In genomic region chr18:46211816-46212215, GRCh38 we compare ENCODE assay signal across 12 cellular contexts.
DNase-seq lines count a peak whose midpoint lies in the region; ATAC-seq, FAIRE-seq and TF ChIP-seq lines count a peak whose summit lies in the region.
"Had no signal": no experiment of that assay in that cellular context is flagged by ENCODE, and none has a peak within 500 bp of the region (broad histone marks: within the 10 kb centered on the region; RNA-seq: fewer than 3 reads in every experiment).

No MANE protein-coding gene starts in this region.

- H3K79me2 ChIP-seq in endothelial cell of umbilical vein (ENCODE audit: control insufficient read depth, insufficient read depth, low read length), result peaks cover 38% of the 10 kb centered on the region

- H3K4me3 ChIP-seq in endothelial cell of umbilical vein (replicated peaks in 1 of 3; ENCODE audit: insufficient read depth in 1 of 3, low read depth in 1 of 3, low read length in 3 of 3), result no peak overlapping the region
- no peak overlapping the region for H3K4me3 ChIP-seq in BE2C (ENCODE audit: low read depth, low read length)
- H3K4me3 ChIP-seq: cardiac muscle cell, thyroid gland had no signal

- H3K27me3 ChIP-seq in endothelial cell of umbilical vein (ENCODE audit: control insufficient read depth in 2 of 2, insufficient read depth in 2 of 2, low read length in 2 of 2), result no peaks in the 10 kb centered on the region
- no peaks in the 10 kb centered on the region for H3K27me3 ChIP-seq in BE2C
- H3K27me3 ChIP-seq: cardiac muscle cell, thyroid gland had no signal

- TF ChIP-seq POLR2A in endothelial cell of umbilical vein (IDR thresholded peaks at IDR 0.05; ENCODE audit: low read depth, low read length) (no peak), GM12892 (IDR thresholded peaks at IDR 0.05; ENCODE audit: low read depth, low read length) (no peak)

- POLR2A ChIA-PET in endothelial cell of umbilical vein (lab: Charles Lee), result no interaction called here

- H3K9me1 ChIP-seq in endothelial cell of umbilical vein (replicated peaks; ENCODE audit: control insufficient read depth, extremely low read depth, insufficient read depth, low read length), result no peaks in the 10 kb centered on the region

- no peak overlapping the region for H2AFZ ChIP-seq in endothelial cell of umbilical vein (ENCODE audit: low read depth, low read length)

- no peaks in the 10 kb centered on the region for H4K20me1 ChIP-seq in endothelial cell of umbilical vein (replicated peaks; ENCODE audit: control insufficient read depth, extremely low read depth, insufficient read depth, low read length)

- H3K36me3 ChIP-seq in endothelial cell of umbilical vein (ENCODE audit: control insufficient read depth in 2 of 2, extremely low read depth in 1 of 2, insufficient read depth in 2 of 2, low read length in 2 of 2) (peaks cover 0 to 4% of the 10 kb centered on the region in 2 experiments), BE2C (no peaks in the 10 kb centered on the region)
- H3K36me3 ChIP-seq: cardiac muscle cell had no signal

- TF ChIP-seq CTCF in endothelial cell of umbilical vein (IDR thresholded peaks at IDR 0.05; ENCODE audit: extremely low read depth in 1 of 2, insufficient read depth in 1 of 2, low read depth in 1 of 2, low read length in 2 of 2) (no peak), BE2C (IDR thresholded peaks at IDR 0.05; ENCODE audit: low read depth, low read length) (no peak)

- H3K9ac ChIP-seq in endothelial cell of umbilical vein (replicated peaks; ENCODE audit: extremely low read depth, insufficient read depth, low read length), result peak overlapping the region; percentile 22

- H3K9me3 ChIP-seq in endothelial cell of umbilical vein (replicated peaks; ENCODE audit: control insufficient read depth, insufficient read depth, low read length) (no peaks in the 10 kb centered on the region), BE2C (no peaks in the 10 kb centered on the region)
- H3K9me3 ChIP-seq: thyroid gland had no signal

- CTCF ChIA-PET in endothelial cell of umbilical vein (lab: Charles Lee), result interaction anchor here (0.6 to 3.1 kb wide), 15 partner anchors 10 to 739 kb away, joined by 3 to 132 read pairs (median 5); a partner anchor contains a TSS

- DNase-seq in AG08395 (ENCODE audit: low spot score) (peak; percentile 46), endothelial cell of umbilical vein (ENCODE audit: low read depth, low spot score) (peak; percentile 47), NCI-H82 treated with DMSO at 0.1 percent for 48 hours (lab: John Stamatoyannopoulos, UW; ENCODE audit: unreplicated experiment) (no peak), BE2C (no peak), NCI-H69 (lab: John Stamatoyannopoulos, UW) (no peak), GM12892 (ENCODE audit: insufficient read length) (no peak)
- DNase-seq: stimulated activated CD4-positive, alpha-beta T cell treated with anti-CD3 and anti-CD28 coated beads, Interleukin-4, amount 100 ng/mL, for 1 hour; thyroid gland had no signal

- peak overlapping the region; percentile 45 for H3K4me2 ChIP-seq in endothelial cell of umbilical vein (ENCODE audit: insufficient read depth, low read length)

- no peak overlapping the region for H3K27ac ChIP-seq in endothelial cell of umbilical vein (ENCODE audit: insufficient read depth, low read depth, low read length)
- H3K27ac ChIP-seq: cardiac muscle cell, thyroid gland had no signal

- FAIRE-seq in endothelial cell of umbilical vein (lab: Jason Lieb, UNC) (no peak), GM12892 (lab: Jason Lieb, UNC) (no peak)

- peak; percentile 53 for ATAC-seq in GM18502 (IDR thresholded peaks at IDR 0.05; ENCODE audit: poor library complexity, unreplicated experiment)
- ATAC-seq in SK-N-SH treated with all-trans-retinoic acid at 6 μM for 48 hours, result peak; percentile 37; the same call in 2 of the 3 replicates
- ATAC-seq: WTC11 had no signal

- H3K4me1 ChIP-seq in endothelial cell of umbilical vein (ENCODE audit: control insufficient read depth, extremely low read depth, insufficient read depth, low read length) (peaks cover 12% of the 10 kb centered on the region), BE2C (no peaks in the 10 kb centered on the region)
- H3K4me1 ChIP-seq: thyroid gland had no signal

- intact Hi-C loops in endothelial cell of umbilical vein (cut with micrococcal nuclease), result no loop called here

- BruUV-seq in endothelial cell of umbilical vein (replicated peaks; lab: Mats Ljungman, UMichigan), result no TSS peak

- dilution Hi-C loops in endothelial cell of umbilical vein (cut with MboI; ENCODE audit: extremely low pct_ligation_motif_present, low sequenced_read_pairs), result no loop called here

TF ChIP-seq in SK-N-SH treated with all-trans-retinoic acid at 6 μM for 48 hours, 23 proteins besides CTCF, POLR2A, EP300 and RAD21:
- no peak for TF ChIP-seq ESRRG (CRISPR knock-in tag; IDR thresholded peaks at IDR 0.05)

TF ChIP-seq in endothelial cell of umbilical vein, 7 proteins besides CTCF, POLR2A, EP300 and RAD21:
- TF ChIP-seq JUN (IDR thresholded peaks at IDR 0.05; ENCODE audit: borderline replicate concordance, insufficient read depth, insufficient read length, low read depth) (peak; percentile 47), GATA2 (IDR thresholded peaks at IDR 0.05; ENCODE audit: insufficient read depth, insufficient read length, low read depth, low read length) (no peak), FOS (IDR thresholded peaks at IDR 0.05; ENCODE audit: borderline replicate concordance, insufficient read depth, low read length) (peak; percentile 20)

Comparison
In these comparisons a context has a peak if more than half of its experiments do, and no peak if none do; other contexts are left out.
1. DNase-seq: peak in AG08395 (single experiment) and endothelial cell of umbilical vein (single experiment); none in NCI-H82 treated with DMSO at 0.1 percent for 48 hours (single experiment), BE2C (single experiment), NCI-H69 (single experiment) and GM12892 (single experiment).